9 cellular contexts compared by ENCODE assay signal in genomic region chr4:183411291-183411861, GRCh38. TPM values are rescaled to one million over a fixed set of nuclear protein-coding genes. Genes with fewer than 3 reads are reported as not detected.
DNase-seq lines count a peak whose midpoint lies in the region; ATAC-seq and TF ChIP-seq lines count a peak whose summit lies in the region.
"Had no signal": no experiment of that assay in that cellular context is flagged by ENCODE, and none has a peak within 500 bp of the region (broad histone marks: within the 10 kb centered on the region; RNA-seq: fewer than 3 reads in every experiment).

No MANE protein-coding gene starts in this region.

- no peak overlapping the region for H3K4me3 ChIP-seq in body of pancreas

- ATAC-seq in GM21515 (IDR thresholded peaks at IDR 0.05; ENCODE audit: unreplicated experiment) (peak; percentile 50), HG03135 (IDR thresholded peaks at IDR 0.05; ENCODE audit: unreplicated experiment) (peak; percentile 64), body of pancreas (peak; percentile 30)

- no peaks in the 10 kb centered on the region for H3K9me3 ChIP-seq in body of pancreas

- 67 to 68% methylated on average over 11 of the region's 11 CpGs for WGBS in body of pancreas, 2 donors

- TF ChIP-seq CTCF in body of pancreas (IDR thresholded peaks at IDR 0.05): no peak

- H3K36me3 ChIP-seq in body of pancreas (replicated peaks in 1 of 2; ENCODE audit: insufficient read depth in 1 of 2, low read depth in 2 of 2): no peaks in the 10 kb centered on the region

- peak overlapping the region; percentile 3 to 50 (median 34) for H3K27ac ChIP-seq in body of pancreas

- intact Hi-C loops in body of pancreas (cut with DNase I): no loop called here
- intact Hi-C loops in posterior vena cava (cut with DNase I): no loop called here

- H3K4me1 ChIP-seq in body of pancreas: peaks cover 3% of the 10 kb centered on the region

- no peak for TF ChIP-seq POLR2A in body of pancreas (IDR thresholded peaks at IDR 0.05)

- H3K27me3 ChIP-seq in body of pancreas: no peaks in the 10 kb centered on the region

- peak; percentile 58 for DNase-seq in EH (ENCODE audit: low read depth)
- peak in 2 of 4 donors; percentile 19 for DNase-seq in body of pancreas
- no peak for DNase-seq in GF-D8 (lab: John Stamatoyannopoulos, UW)
- no peak for DNase-seq in T1000 (lab: John Stamatoyannopoulos, UW)
- no peak for DNase-seq in NCI-H748 treated with DMSO at 0.1 percent for 48 hours (lab: John Stamatoyannopoulos, UW)
- no peak for DNase-seq in posterior vena cava (ENCODE audit: low spot score)
- DNase-seq: NCI-H526 treated with DMSO at 0.1 percent for 48 hours had no signal

RNA-seq across cellular contexts. Expression of gene CDKN2AIP, which starts 33.1 kb away (rescaled TPM):
- total RNA-seq in body of pancreas: 10 to 100 TPM; 10.9 to 20.4 TPM
- 10 to 100 TPM; 10.8 to 11.0 TPM for total RNA-seq in posterior vena cava
